8 cellular contexts compared by ENCODE assay signal in the genomic region with DNA sequence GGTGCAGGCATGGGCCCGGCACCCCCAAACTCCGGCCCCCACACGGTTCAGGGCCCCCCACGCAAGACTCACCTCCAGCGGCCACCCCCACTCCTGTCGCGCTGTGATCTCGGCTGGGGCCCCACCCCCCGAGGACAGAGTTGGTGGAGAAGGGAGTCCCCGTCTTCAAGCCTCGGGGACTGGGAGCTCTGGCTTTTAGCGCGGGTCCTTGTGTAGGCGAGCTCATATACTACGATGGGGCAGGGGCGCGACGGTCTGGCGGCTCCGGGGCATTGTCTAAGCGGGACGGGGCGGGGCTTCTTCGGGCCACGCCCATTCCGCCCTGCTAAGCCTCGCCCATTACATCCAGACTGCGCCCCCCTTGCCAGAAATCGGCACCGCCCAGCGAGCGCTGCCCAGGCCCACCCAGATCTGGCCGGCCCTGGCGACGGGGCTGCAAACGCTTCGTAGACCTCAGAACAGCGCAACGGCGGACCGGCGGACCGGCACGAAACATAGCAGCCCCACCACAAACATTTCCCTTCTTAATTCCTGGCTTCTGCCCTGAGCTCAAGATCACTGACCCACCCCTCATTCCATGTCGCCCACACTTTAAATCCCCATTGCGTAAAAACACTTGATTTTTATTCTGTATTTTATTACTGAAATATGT. TPM values are rescaled to one million over a fixed set of nuclear protein-coding genes. Genes with fewer than 3 reads are reported as not detected.
DNase-seq lines count a peak whose midpoint lies in the region; ATAC-seq and TF ChIP-seq lines count a peak whose summit lies in the region.

No MANE protein-coding gene starts in this region.

- DNase-seq in GM10266 (ENCODE audit: extremely low spot score) (peak; percentile 82), RKO (ENCODE audit: low spot score) (peak; percentile 90), fibroblast of the conjunctiva (ENCODE audit: low read depth) (peak; percentile 93), stromal cell of bone marrow (ENCODE audit: low read depth) (peak; percentile 82)
- peak; percentile 56 for DNase-seq in activated gamma-delta T cell treated with anti-CD3 and anti-CD28 coated beads, Interleukin-2, amount 50 U/mL, for 16 hours (ENCODE audit: low read depth)
- peak; percentile 82 for DNase-seq in natural killer cell treated with Interleukin-12 subunit alpha and Interleukin-12 subunit beta and Interleukin-15 and Interleukin-18, amount 100 ng/mL, for 72 hours (ENCODE audit: low spot score)

- ATAC-seq in HG03342 (IDR thresholded peaks at IDR 0.05; ENCODE audit: unreplicated experiment) = peak; percentile 31
- ATAC-seq in natural killer cell treated with Interleukin-12 subunit alpha and Interleukin-12 subunit beta and Interleukin-15 and Interleukin-18, amount 100 ng/mL, for 72 hours = peak; percentile 72 to 79
- no peak for ATAC-seq in HG03139 (IDR thresholded peaks at IDR 0.05; ENCODE audit: unreplicated experiment)

- H3K27me3 Mint-ChIP-seq in natural killer cell treated with Interleukin-12 subunit alpha and Interleukin-12 subunit beta and Interleukin-15 and Interleukin-18, amount 100 ng/mL, for 72 hours = no peaks in the 10 kb centered on the region

- peaks cover 24% of the 10 kb centered on the region for H3K36me3 Mint-ChIP-seq in natural killer cell treated with Interleukin-12 subunit alpha and Interleukin-12 subunit beta and Interleukin-15 and Interleukin-18, amount 100 ng/mL, for 72 hours

- no peaks in the 10 kb centered on the region for H3K9me3 Mint-ChIP-seq in natural killer cell treated with Interleukin-12 subunit alpha and Interleukin-12 subunit beta and Interleukin-15 and Interleukin-18, amount 100 ng/mL, for 72 hours

- TF ChIP-seq CTCF in GM10266 (IDR thresholded peaks at IDR 0.05; ENCODE audit: control insufficient read depth, insufficient read depth, low read depth, missing control alignments) = no peak

- H3K4me1 Mint-ChIP-seq in natural killer cell treated with Interleukin-12 subunit alpha and Interleukin-12 subunit beta and Interleukin-15 and Interleukin-18, amount 100 ng/mL, for 72 hours (ENCODE audit: low read depth in 2 of 2) = peaks cover 66 to 67% of the 10 kb centered on the region in 2 donors

- H3K4me3 Mint-ChIP-seq in natural killer cell treated with Interleukin-12 subunit alpha and Interleukin-12 subunit beta and Interleukin-15 and Interleukin-18, amount 100 ng/mL, for 72 hours = peak overlapping the region; percentile 93

- H3K27ac Mint-ChIP-seq in natural killer cell treated with Interleukin-12 subunit alpha and Interleukin-12 subunit beta and Interleukin-15 and Interleukin-18, amount 100 ng/mL, for 72 hours = peak overlapping the region; percentile 51 to 68

RNA-seq across cellular contexts. Expression of a gene that starts 1.0 kb away (rescaled TPM):
- total RNA-seq in natural killer cell treated with Interleukin-12 subunit alpha and Interleukin-12 subunit beta and Interleukin-15 and Interleukin-18, amount 100 ng/mL, for 72 hours = 10 to 100 TPM; 18.8 to 24.4 TPM

RNA-seq across cellular contexts. Expression of a gene that starts 6.2 kb away (rescaled TPM):
- 100 to 1,000 TPM; 468 to 581 TPM for total RNA-seq in natural killer cell treated with Interleukin-12 subunit alpha and Interleukin-12 subunit beta and Interleukin-15 and Interleukin-18, amount 100 ng/mL, for 72 hours

RNA-seq across cellular contexts. Expression of a gene that starts 6.9 kb away (rescaled TPM):
- under 1 TPM in 1 of 2 donors, not detected in 1; 0.21 TPM for total RNA-seq in natural killer cell treated with Interleukin-12 subunit alpha and Interleukin-12 subunit beta and Interleukin-15 and Interleukin-18, amount 100 ng/mL, for 72 hours

RNA-seq across cellular contexts. Expression of a gene that starts 8.6 kb away (rescaled TPM):
- total RNA-seq in natural killer cell treated with Interleukin-12 subunit alpha and Interleukin-12 subunit beta and Interleukin-15 and Interleukin-18, amount 100 ng/mL, for 72 hours = not detected

RNA-seq across cellular contexts. Expression of a gene that starts 9.7 kb away (rescaled TPM):
- total RNA-seq in natural killer cell treated with Interleukin-12 subunit alpha and Interleukin-12 subunit beta and Interleukin-15 and Interleukin-18, amount 100 ng/mL, for 72 hours = 100 to 1,000 TPM in 1 of 2 donors, 10 to 100 TPM in 1; 36.2 to 154 TPM
